34 cellular contexts compared by ENCODE assay signal in the genomic region with DNA sequence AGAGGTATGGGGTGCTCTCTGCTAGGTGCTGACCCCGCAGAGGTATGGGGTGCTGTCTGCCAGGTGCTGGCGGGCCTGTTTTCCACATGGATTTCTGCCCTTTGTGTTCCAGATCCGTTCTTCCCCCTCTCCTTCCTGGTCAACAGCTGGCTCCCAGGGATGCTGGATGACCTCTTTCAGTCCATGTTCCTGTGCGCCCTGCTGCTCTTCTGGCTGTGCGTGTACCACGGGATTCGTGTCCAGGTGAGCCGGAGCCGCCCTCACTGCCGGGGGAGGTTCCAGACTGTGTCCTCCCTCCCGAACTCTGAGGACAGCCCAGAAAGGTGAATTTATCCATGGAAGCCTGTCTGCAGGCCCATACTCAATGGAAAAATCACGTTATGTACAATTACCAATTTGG.
"Had no signal": no experiment of that assay in that cellular context is flagged by ENCODE, and none has a peak within 500 bp of the region (broad histone marks: within the 10 kb centered on the region; RNA-seq: fewer than 3 reads in every experiment).

No MANE protein-coding gene starts in this region.

- DNase-seq: activated B cell treated with CpG ODN at 0.5 μM for 24 hours; activated CD4-positive, alpha-beta T cell treated with anti-CD3 and anti-CD28 coated beads for 48 hours; activated CD4-positive, CD25-positive, alpha-beta regulatory T cell treated with anti-CD3 and anti-CD28 coated beads, Interleukin-2, amount 50 U/mL, for 72 hours; activated gamma-delta T cell treated with Interleukin-2 at 50 U/mL for 16 hours; activated naive CD4-positive, alpha-beta T cell treated with anti-CD3 and anti-CD28 coated beads for 36 hours; activated T-cell treated with anti-CD3 and anti-CD28 coated beads for 4 hours; activated T-cell treated with anti-CD3 and anti-CD28 coated beads, Interleukin-2, amount 50 U/mL, for 4 hours; body of pancreas; cerebellar nuclear complex; Kasumi-1; KBM-7; MG63; NCI-H1048; NCI-H1105 treated with DMSO at 0.1 percent for 48 hours; NCI-H1436; NCI-H1694; NCI-H1930; NCI-H2081 treated with DMSO at 0.1 percent for 48 hours; NCI-H345; NCI-H524 treated with DMSO at 0.1 percent for 48 hours; RPMI8226; SIG-M5; T-cell; T-helper 2 cell; T-helper 9 cell had no signal

- H3K9me3 ChIP-seq: adrenal gland, body of pancreas, breast epithelium, MG63 had no signal

- H3K36me3 ChIP-seq: breast epithelium had no signal

- FAIRE-seq: astrocyte had no signal

- H3K9me3 Mint-ChIP-seq: activated B cell treated with CpG ODN at 0.5 μM for 24 hours; activated naive CD4-positive, alpha-beta T cell treated with anti-CD3 and anti-CD28 coated beads, Interleukin-2, amount 50 U/mL, for 72 hours; activated T-cell treated with anti-CD3 and anti-CD28 coated beads, Interleukin-2, amount 50 U/mL, for 4 hours; activated T-helper 1 cell treated with anti-CD3 and anti-CD28 coated beads, Interleukin-12 subunit alpha, Interleukin-12 subunit beta, Interleukin-2, Interleukin-4 antibody, amounts not matched to agents 30 ng/mL and 10 ng/mL and 1 ng/mL, durations not matched to agents 14 hours and 24 hours and 36 hours; T-cell had no signal

- H3K27ac Mint-ChIP-seq: activated B cell treated with CpG ODN at 0.5 μM for 24 hours; activated naive CD4-positive, alpha-beta T cell treated with anti-CD3 and anti-CD28 coated beads for 36 hours; activated T-helper 1 cell treated with anti-CD3 and anti-CD28 coated beads, Interleukin-12 subunit alpha, Interleukin-12 subunit beta, Interleukin-2, Interleukin-4 antibody, amounts not matched to agents 30 ng/mL and 10 ng/mL and 1 ng/mL, durations not matched to agents 14 hours and 24 hours and 36 hours; T-cell had no signal

- H3K27me3 Mint-ChIP-seq: activated B cell treated with CpG ODN at 0.5 μM for 24 hours, T-cell had no signal

- ATAC-seq: activated naive CD4-positive, alpha-beta T cell treated with anti-CD3 and anti-CD28 coated beads, Interleukin-2, amount 50 U/mL, for 72 hours; activated T-cell treated with anti-CD3 and anti-CD28 coated beads, Interleukin-2, amount 50 U/mL, for 4 hours; body of pancreas; Panc1; Right ventricle myocardium inferior; SK-N-SH treated with all-trans-retinoic acid at 6 μM for 48 hours; T-cell had no signal

- H3K4me3 Mint-ChIP-seq: activated B cell treated with CpG ODN at 0.5 μM for 24 hours; activated naive CD4-positive, alpha-beta T cell treated with anti-CD3 and anti-CD28 coated beads for 36 hours; activated T-cell treated with anti-CD3 and anti-CD28 coated beads, Interleukin-2, amount 50 U/mL, for 4 hours; activated T-helper 1 cell treated with anti-CD3 and anti-CD28 coated beads, Interleukin-12 subunit alpha, Interleukin-12 subunit beta, Interleukin-2, Interleukin-4 antibody, amounts not matched to agents 30 ng/mL and 10 ng/mL and 1 ng/mL, durations not matched to agents 14 hours and 24 hours and 36 hours; T-cell had no signal

- H3K4me1 ChIP-seq: breast epithelium had no signal

- H3K4me3 ChIP-seq: adrenal gland, body of pancreas, breast epithelium, MG63 had no signal

- H3K27me3 ChIP-seq: adrenal gland, body of pancreas, breast epithelium, MG63 had no signal

- H3K4me1 Mint-ChIP-seq: activated B cell treated with CpG ODN at 0.5 μM for 24 hours had no signal

- H3K27ac ChIP-seq: adrenal gland, body of pancreas, breast epithelium, VCaP had no signal
